ENCODE assay signal across 7 cellular contexts in the genomic region with DNA sequence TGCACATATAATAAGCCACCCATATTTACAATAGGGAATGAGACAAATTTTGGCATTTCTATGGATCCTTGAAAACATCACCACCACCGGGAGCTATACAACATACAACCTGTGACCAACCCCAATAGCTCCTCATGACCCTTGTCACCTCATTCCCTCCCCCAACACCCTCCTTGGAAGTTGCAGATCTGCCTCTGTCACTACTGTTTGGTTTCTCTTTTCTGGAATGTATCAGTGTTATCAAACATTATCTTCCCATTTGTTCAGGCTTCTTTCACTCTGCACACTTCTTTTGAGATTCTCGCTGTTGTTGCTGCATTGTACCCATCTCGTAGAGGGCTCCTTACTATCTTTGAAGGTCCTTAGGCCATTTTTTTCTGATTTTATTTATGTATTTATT.
"Had no signal": no experiment of that assay in that cellular context is flagged by ENCODE, and none has a peak within 500 bp of the region (broad histone marks: within the 10 kb centered on the region; RNA-seq: fewer than 3 reads in every experiment).

No MANE protein-coding gene starts in this region.

- DNase-seq: H9, HCEC 1CT had no signal

- H3K4me3 ChIP-seq: GM23338 had no signal

- H3K4me2 ChIP-seq: GM23338 had no signal

- FAIRE-seq: H1, H54, HepG2 had no signal

- H3K27ac ChIP-seq: HL-60 had no signal

- H2AFZ ChIP-seq: GM23338 had no signal

- H3K4me3 Mint-ChIP-seq: GM23338, H9 had no signal

- H3K4me1 Mint-ChIP-seq: GM23338, H9 had no signal

- ATAC-seq: GM23338, HepG2 had no signal

- H3K27ac Mint-ChIP-seq: GM23338, H9 had no signal
